ENCODE assay signal across 29 cellular contexts in genomic region chr12:20101046-20101445, GRCh38.
A peak's percentile ranks its signal among the peaks of the same experiment; 100 is the strongest.
DNase-seq lines count a peak whose midpoint lies in the region; ATAC-seq and TF ChIP-seq lines count a peak whose summit lies in the region.
"Had no signal": no experiment of that assay in that cellular context is flagged by ENCODE, and none has a peak within 500 bp of the region (broad histone marks: within the 10 kb centered on the region; RNA-seq: fewer than 3 reads in every experiment).

No MANE protein-coding gene starts in this region.

- H4K91ac ChIP-seq in mesenchymal stem cell (ENCODE audit: low read length), result peak overlapping the region; percentile 61

- H3K4ac ChIP-seq in mesenchymal stem cell (ENCODE audit: low read depth in 1 of 2, low read length in 2 of 2), result no peak overlapping the region

- H2BK5ac ChIP-seq in mesenchymal stem cell (ENCODE audit: low read depth, low read length, poor library complexity, severe bottlenecking), result no peak overlapping the region

- H3K4me3 ChIP-seq in mesenchymal stem cell (ENCODE audit: insufficient read depth in 1 of 2, low read depth in 1 of 2, low read length in 2 of 2), result no peak overlapping the region
- no peak overlapping the region for H3K4me3 ChIP-seq in aorta (ENCODE audit: low read length in 2 of 2)
- H3K4me3 ChIP-seq: dorsolateral prefrontal cortex, stomach had no signal

- no peak overlapping the region for H2BK15ac ChIP-seq in mesenchymal stem cell (ENCODE audit: low read depth, poor library complexity, severe bottlenecking)

- no peaks in the 10 kb centered on the region for H3K27me3 ChIP-seq in mesenchymal stem cell (ENCODE audit: control insufficient read depth in 1 of 2, insufficient read depth in 1 of 2, low read length in 2 of 2)
- no peaks in the 10 kb centered on the region for H3K27me3 ChIP-seq in aorta (ENCODE audit: control insufficient read depth in 1 of 2, insufficient read depth in 2 of 2, low read length in 1 of 2)
- H3K27me3 ChIP-seq: dorsolateral prefrontal cortex, foreskin keratinocyte had no signal

- no peak overlapping the region for H2AFZ ChIP-seq in mesenchymal stem cell (ENCODE audit: low read depth, low read length)

- no peak overlapping the region for H3K27ac Mint-ChIP-seq in HFFc6
- H3K27ac Mint-ChIP-seq: CD8-positive, alpha-beta memory T cell; memory B cell; naive B cell; type B pancreatic cell had no signal

- H3K9ac ChIP-seq in mesenchymal stem cell (ENCODE audit: low read length), result no peak overlapping the region

- no peaks in the 10 kb centered on the region for H3K36me3 Mint-ChIP-seq in HFFc6 (ENCODE audit: low read depth)
- H3K36me3 Mint-ChIP-seq: CD8-positive, alpha-beta memory T cell; memory B cell; naive B cell; type B pancreatic cell had no signal

- H3K27me3 Mint-ChIP-seq in HFFc6 (ENCODE audit: insufficient read depth), result peaks cover 1% of the 10 kb centered on the region; the same call in 1 of the 2 replicates
- H3K27me3 Mint-ChIP-seq: CD8-positive, alpha-beta memory T cell; memory B cell; naive B cell had no signal

- H2BK120ac ChIP-seq in mesenchymal stem cell (ENCODE audit: low read depth, low read length), result no peak overlapping the region

- H2BK12ac ChIP-seq in mesenchymal stem cell (ENCODE audit: low read length in 2 of 2), result peak overlapping the region in 1 of 2 experiments; percentile 84

- H3K79me1 ChIP-seq in mesenchymal stem cell (replicated peaks; ENCODE audit: low read length, poor library complexity, severe bottlenecking), result no peaks in the 10 kb centered on the region

- H3K23ac ChIP-seq in mesenchymal stem cell (ENCODE audit: low read length in 2 of 2), result peak overlapping the region in 1 of 2 experiments; percentile 66

- H4K8ac ChIP-seq in mesenchymal stem cell (ENCODE audit: low read length), result peak overlapping the region; percentile 36

- H3K4me1 ChIP-seq in mesenchymal stem cell (ENCODE audit: control insufficient read depth, insufficient read depth, low read depth, low read length) (peaks cover 3% of the 10 kb centered on the region), aorta (ENCODE audit: control insufficient read depth in 1 of 2, insufficient read depth in 2 of 2, low read length in 2 of 2) (peaks cover 0 to 4% of the 10 kb centered on the region in 2 donors)
- H3K4me1 ChIP-seq: foreskin keratinocyte, stomach had no signal

- intact Hi-C loops in Right ventricle myocardium inferior (cut with DNase I) (no loop called here), cardiac septum (cut with DNase I) (no loop called here), aorta (cut with DNase I) (no loop called here)

- 88% methylated on average over 5 of the region's 5 CpGs for WGBS in mesenchymal stem cell
- 2 to 9% methylated on average over 5 of the region's 5 CpGs for WGBS in aorta, 2 donors

- no peak overlapping the region for H3K4me3 Mint-ChIP-seq in HFFc6
- H3K4me3 Mint-ChIP-seq: CD8-positive, alpha-beta memory T cell; memory B cell; naive B cell; type B pancreatic cell had no signal

- H3K4me2 ChIP-seq in mesenchymal stem cell (ENCODE audit: low read length, poor library complexity, severe bottlenecking), result no peak overlapping the region

- ATAC-seq in Right ventricle myocardium inferior (peak; percentile 85), aorta (ENCODE audit: low FRiP score) (no peak), GM18870 (IDR thresholded peaks at IDR 0.05; ENCODE audit: unreplicated experiment) (no peak)
- ATAC-seq: foreskin keratinocyte had no signal

- TF ChIP-seq CTCF in HFFc6 (IDR thresholded peaks at IDR 0.05), result no peak

- no peak overlapping the region for H3K14ac ChIP-seq in mesenchymal stem cell (ENCODE audit: low read length in 2 of 2)

- H3K9me3 ChIP-seq in mesenchymal stem cell (ENCODE audit: control insufficient read depth, low read length) (no peaks in the 10 kb centered on the region), aorta (ENCODE audit: control insufficient read depth, low read length) (no peaks in the 10 kb centered on the region)
- H3K9me3 ChIP-seq: stomach had no signal

- H3K9me3 Mint-ChIP-seq in HFFc6, result peaks cover 36% of the 10 kb centered on the region
- H3K9me3 Mint-ChIP-seq: CD8-positive, alpha-beta memory T cell; type B pancreatic cell had no signal

- H2AK5ac ChIP-seq in mesenchymal stem cell (ENCODE audit: low read length, severe bottlenecking), result no peak overlapping the region

- no peak for DNase-seq in Right ventricle myocardium inferior (ENCODE audit: missing footprints)
- DNase-seq in cardiac septum (ENCODE audit: low spot score), result no peak
- DNase-seq in fibroblast of gingiva (ENCODE audit: low read depth), result peak; percentile 12
- DNase-seq in mesenchymal stem cell, result no peak
- DNase-seq in aorta, result peak; percentile 57 to 79
- DNase-seq in activated CD4-positive, alpha-beta T cell treated with anti-CD3 and anti-CD28 coated beads for 48 hours, result no peak
- DNase-seq in HFFc6, result no peak
- DNase-seq: activated CD4-positive, alpha-beta T cell treated with anti-CD3 and anti-CD28 coated beads, Interleukin-2, amount 50 U/mL, for 48 hours; activated gamma-delta T cell; CD8-positive, alpha-beta memory T cell; central memory CD4-positive, alpha-beta T cell; DMS79; dorsolateral prefrontal cortex; foreskin keratinocyte; GOT3; hypothalamus; islet precursor cell; Karpas-422; naive B cell; NCI-H1048; NCI-H187 treated with DMSO at 0.1 percent for 48 hours; NCI-H2227 treated with DMSO at 0.1 percent for 48 hours; NCI-H748 treated with DMSO at 0.1 percent for 48 hours; occipital lobe; retina; stomach had no signal

- H3K36me3 ChIP-seq in mesenchymal stem cell (ENCODE audit: control insufficient read depth in 1 of 2, insufficient read depth in 2 of 2, low read depth in 1 of 2, low read length in 2 of 2) (no peaks in the 10 kb centered on the region), aorta (ENCODE audit: control insufficient read depth in 1 of 2, insufficient read depth in 2 of 2, low read length in 1 of 2) (no peaks in the 10 kb centered on the region)
- H3K36me3 ChIP-seq: stomach had no signal

- H3K27ac ChIP-seq in mesenchymal stem cell (ENCODE audit: low read length, poor library complexity, severe bottlenecking) (no peak overlapping the region), aorta (ENCODE audit: low read depth in 1 of 2, low read length in 2 of 2) (peak overlapping the region in 1 of 2 donors; percentile 58)
- H3K27ac ChIP-seq: dorsolateral prefrontal cortex, foreskin keratinocyte, stomach had no signal

- peak overlapping the region in 1 of 2 experiments; percentile 60 for H3K18ac ChIP-seq in mesenchymal stem cell (ENCODE audit: low read depth in 1 of 2, low read length in 2 of 2)

- no peaks in the 10 kb centered on the region for H3K4me1 Mint-ChIP-seq in HFFc6 (ENCODE audit: low read depth)
- H3K4me1 Mint-ChIP-seq: CD8-positive, alpha-beta memory T cell; memory B cell; naive B cell had no signal

Comparison
In these comparisons a context has a peak if more than half of its experiments do, and no peak if none do; other contexts are left out.
1. DNase-seq: peak in fibroblast of gingiva (single experiment) and aorta (2 of 2); none in Right ventricle myocardium inferior (single experiment), cardiac septum (single experiment), mesenchymal stem cell (single experiment), activated CD4-positive, alpha-beta T cell treated with anti-CD3 and anti-CD28 coated beads for 48 hours (single experiment) and HFFc6 (single experiment).